In genomic region chr3:193660698-193661400, GRCh38 we compare ENCODE assay signal across 1 cellular context.
TF ChIP-seq lines count a peak whose summit lies in the region.

No MANE protein-coding gene starts in this region.

TF ChIP-seq in K562, 482 proteins besides CTCF, POLR2A, EP300 and RAD21 (continued from another document and continues in another):
- TF ChIP-seq TFE3 (CRISPR knock-in tag; IDR thresholded peaks at IDR 0.05) (no peak), TAF9B (IDR thresholded peaks at IDR 0.05; ENCODE audit: partially characterized antibody) (peak; percentile 62), GTF2E2 (tag; IDR thresholded peaks at IDR 0.05) (peak; percentile 34; the same call in 1 of the 2 replicates), ARNT (IDR thresholded peaks at IDR 0.05) (peak; percentile 97 to 99), NFYB (IDR thresholded peaks at IDR 0.05; ENCODE audit: extremely low read depth, insufficient read length) (no peak), CC2D1A (IDR thresholded peaks at IDR 0.05) (peak; percentile 99), ERF (CRISPR knock-in tag; IDR thresholded peaks at IDR 0.05) (no peak), ZNF143 (CRISPR knock-in tag; IDR thresholded peaks at IDR 0.05) (no peak), ZC3H8 (IDR thresholded peaks at IDR 0.05) (no peak), ZNF24 (IDR thresholded peaks at IDR 0.05) (peak; percentile 85), ZEB2 (IDR thresholded peaks at IDR 0.05) (peak; percentile 88), BCOR (IDR thresholded peaks at IDR 0.05) (peak; percentile 86), MEF2D (tag; conservative IDR thresholded peaks at IDR 0.05; ENCODE audit: low read depth) (peak; percentile 89), ZNF717 (CRISPR knock-in tag; IDR thresholded peaks at IDR 0.05) (no peak), SIX5 (IDR thresholded peaks at IDR 0.05; ENCODE audit: borderline replicate concordance in 1 of 2, insufficient read depth in 1 of 2, low read depth in 1 of 2, low read length in 2 of 2) (no peak), HMG20A (CRISPR knock-in tag; conservative IDR thresholded peaks at IDR 0.05) (no peak; the same call in 1 of the 2 replicates), POLR3G (IDR thresholded peaks at IDR 0.05; ENCODE audit: extremely low read depth, insufficient read length, insufficient replicate concordance) (no peak), PCBP1 (IDR thresholded peaks at IDR 0.05; ENCODE audit: low read depth, low read length, poor library complexity, severe bottlenecking) (no peak), LARP7 (IDR thresholded peaks at IDR 0.05) (no peak), NR4A1 (CRISPR knock-in tag; IDR thresholded peaks at IDR 0.05) (no peak), NR4A1 (tag; IDR thresholded peaks at IDR 0.05) (peak; percentile 89), HES1 (IDR thresholded peaks at IDR 0.05; ENCODE audit: low read depth) (peak; percentile 92), CBX1 (IDR thresholded peaks at IDR 0.05; ENCODE audit: low read depth) (no peak), LCOR (CRISPR knock-in tag; IDR thresholded peaks at IDR 0.05) (peak; percentile 30; the same call in 1 of the 2 replicates), GABPB1 (CRISPR knock-in tag; IDR thresholded peaks at IDR 0.05) (no peak), FOSL1 (tag; conservative IDR thresholded peaks at IDR 0.05) (peak; percentile 82), HDAC2 (IDR thresholded peaks at IDR 0.05) (peak; percentile 98), HNRNPK (IDR thresholded peaks at IDR 0.05; ENCODE audit: low read depth, low read length, poor library complexity, severe bottlenecking) (no peak), KLF16 (IDR thresholded peaks at IDR 0.05) (peak; percentile 99), BMI1 (IDR thresholded peaks at IDR 0.05; ENCODE audit: low read length) (no peak), ZNF589 (CRISPR knock-in tag; IDR thresholded peaks at IDR 0.05; ENCODE audit: low read depth) (peak; percentile 99), MTA1 (IDR thresholded peaks at IDR 0.05; ENCODE audit: borderline replicate concordance) (peak; percentile 93), GTF2F1 (IDR thresholded peaks at IDR 0.05; ENCODE audit: low read depth, low read length) (no peak), ZBTB43 (CRISPR knock-in tag; IDR thresholded peaks at IDR 0.05) (no peak), CBX5 (IDR thresholded peaks at IDR 0.05; ENCODE audit: borderline replicate concordance, low read depth) (no peak), ELF1 (tag; IDR thresholded peaks at IDR 0.05) (no peak; the same call in 1 of the 2 replicates), IRF2 (CRISPR knock-in tag; IDR thresholded peaks at IDR 0.05) (no peak), ZNF212 (CRISPR knock-in tag; IDR thresholded peaks at IDR 0.05) (no peak), ZC3H4 (CRISPR knock-in tag; IDR thresholded peaks at IDR 0.05; ENCODE audit: borderline replicate concordance) (no peak), HBP1 (CRISPR knock-in tag; IDR thresholded peaks at IDR 0.05) (peak; percentile 86; the same call in 1 of the 2 replicates), ZNF384 (IDR thresholded peaks at IDR 0.05; ENCODE audit: low read depth, low read length) (peak; percentile 94), U2AF1 (optimal IDR thresholded peaks at IDR 0.05; ENCODE audit: low read depth, low read length) (no peak), ZNF76 (CRISPR knock-in tag; IDR thresholded peaks at IDR 0.05; ENCODE audit: borderline replicate concordance) (no peak; the same call in 1 of the 2 replicates)
- TF ChIP-seq, protein P1, sequence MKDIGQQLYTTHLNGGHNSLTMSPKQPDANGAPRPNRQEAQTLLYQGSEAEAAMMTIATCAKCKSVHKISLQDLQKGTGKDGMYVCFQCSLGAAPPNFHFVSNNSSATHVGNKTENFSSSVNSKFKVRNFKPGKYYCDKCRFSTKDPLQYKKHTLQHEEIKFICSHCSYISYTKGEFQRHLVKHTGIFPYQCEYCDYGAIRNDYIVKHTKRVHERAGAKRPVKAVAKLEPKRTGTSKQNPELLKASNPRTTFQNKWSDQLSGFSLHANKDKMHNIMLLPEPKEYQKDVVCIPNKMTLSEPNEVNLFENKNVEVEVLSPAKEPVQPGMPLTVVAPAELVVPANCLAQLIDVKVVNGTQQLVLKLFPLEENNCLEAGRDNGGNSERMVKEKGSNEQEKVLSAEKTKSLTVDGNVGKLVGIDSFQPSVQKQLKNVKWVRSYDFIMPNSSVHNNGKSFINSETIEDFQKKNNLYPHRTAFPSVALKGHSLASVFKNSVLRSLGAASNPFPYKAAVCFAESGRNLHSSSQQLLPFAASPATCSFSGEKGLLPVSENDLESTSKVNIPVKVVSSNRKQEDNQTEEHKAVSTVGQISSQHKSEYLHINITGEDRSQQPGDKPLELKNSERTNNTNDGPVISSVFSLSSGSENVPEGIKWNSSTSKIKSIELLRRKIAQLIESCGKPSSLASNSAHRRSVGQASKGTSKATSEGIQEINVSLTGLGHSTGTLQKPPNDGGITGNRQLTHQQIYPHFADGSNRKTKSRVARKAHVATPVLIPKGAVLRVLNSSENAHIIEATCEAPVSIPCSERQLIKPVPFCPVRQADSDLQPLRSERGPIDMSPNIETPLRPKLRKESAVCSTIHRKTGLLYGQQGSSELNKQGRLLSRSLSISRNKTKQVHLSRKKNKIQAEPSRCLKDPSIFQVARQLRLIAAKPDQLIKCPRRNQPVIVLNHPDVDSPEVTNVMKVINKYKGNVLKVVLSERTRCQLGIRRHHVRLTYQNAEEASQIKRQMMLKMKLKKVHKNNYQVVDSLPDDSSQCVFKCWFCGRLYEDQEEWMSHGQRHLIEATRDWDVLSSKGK (CRISPR knock-in tag; IDR thresholded peaks at IDR 0.05): no peak
- TF ChIP-seq, protein P2, sequence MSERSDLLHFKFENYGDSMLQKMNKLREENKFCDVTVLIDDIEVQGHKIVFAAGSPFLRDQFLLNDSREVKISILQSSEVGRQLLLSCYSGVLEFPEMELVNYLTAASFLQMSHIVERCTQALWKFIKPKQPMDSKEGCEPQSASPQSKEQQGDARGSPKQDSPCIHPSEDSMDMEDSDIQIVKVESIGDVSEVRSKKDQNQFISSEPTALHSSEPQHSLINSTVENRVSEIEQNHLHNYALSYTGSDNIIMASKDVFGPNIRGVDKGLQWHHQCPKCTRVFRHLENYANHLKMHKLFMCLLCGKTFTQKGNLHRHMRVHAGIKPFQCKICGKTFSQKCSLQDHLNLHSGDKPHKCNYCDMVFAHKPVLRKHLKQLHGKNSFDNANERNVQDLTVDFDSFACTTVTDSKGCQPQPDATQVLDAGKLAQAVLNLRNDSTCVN (CRISPR knock-in tag; IDR thresholded peaks at IDR 0.05): no peak
- TF ChIP-seq, protein P3, sequence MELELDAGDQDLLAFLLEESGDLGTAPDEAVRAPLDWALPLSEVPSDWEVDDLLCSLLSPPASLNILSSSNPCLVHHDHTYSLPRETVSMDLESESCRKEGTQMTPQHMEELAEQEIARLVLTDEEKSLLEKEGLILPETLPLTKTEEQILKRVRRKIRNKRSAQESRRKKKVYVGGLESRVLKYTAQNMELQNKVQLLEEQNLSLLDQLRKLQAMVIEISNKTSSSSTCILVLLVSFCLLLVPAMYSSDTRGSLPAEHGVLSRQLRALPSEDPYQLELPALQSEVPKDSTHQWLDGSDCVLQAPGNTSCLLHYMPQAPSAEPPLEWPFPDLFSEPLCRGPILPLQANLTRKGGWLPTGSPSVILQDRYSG (tag; conservative IDR thresholded peaks at IDR 0.05; ENCODE audit: low read depth): peak; percentile 81; the same call in 1 of the 2 replicates
- TF ChIP-seq, protein P4, sequence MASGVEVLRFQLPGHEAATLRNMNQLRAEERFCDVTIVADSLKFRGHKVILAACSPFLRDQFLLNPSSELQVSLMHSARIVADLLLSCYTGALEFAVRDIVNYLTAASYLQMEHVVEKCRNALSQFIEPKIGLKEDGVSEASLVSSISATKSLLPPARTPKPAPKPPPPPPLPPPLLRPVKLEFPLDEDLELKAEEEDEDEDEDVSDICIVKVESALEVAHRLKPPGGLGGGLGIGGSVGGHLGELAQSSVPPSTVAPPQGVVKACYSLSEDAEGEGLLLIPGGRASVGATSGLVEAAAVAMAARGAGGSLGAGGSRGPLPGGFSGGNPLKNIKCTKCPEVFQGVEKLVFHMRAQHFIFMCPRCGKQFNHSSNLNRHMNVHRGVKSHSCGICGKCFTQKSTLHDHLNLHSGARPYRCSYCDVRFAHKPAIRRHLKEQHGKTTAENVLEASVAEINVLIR (CRISPR knock-in tag; IDR thresholded peaks at IDR 0.05): no peak
- TF ChIP-seq, protein P5, sequence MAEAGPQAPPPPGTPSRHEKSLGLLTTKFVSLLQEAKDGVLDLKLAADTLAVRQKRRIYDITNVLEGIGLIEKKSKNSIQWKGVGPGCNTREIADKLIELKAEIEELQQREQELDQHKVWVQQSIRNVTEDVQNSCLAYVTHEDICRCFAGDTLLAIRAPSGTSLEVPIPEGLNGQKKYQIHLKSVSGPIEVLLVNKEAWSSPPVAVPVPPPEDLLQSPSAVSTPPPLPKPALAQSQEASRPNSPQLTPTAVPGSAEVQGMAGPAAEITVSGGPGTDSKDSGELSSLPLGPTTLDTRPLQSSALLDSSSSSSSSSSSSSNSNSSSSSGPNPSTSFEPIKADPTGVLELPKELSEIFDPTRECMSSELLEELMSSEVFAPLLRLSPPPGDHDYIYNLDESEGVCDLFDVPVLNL (CRISPR knock-in tag; IDR thresholded peaks at IDR 0.05; ENCODE audit: low read depth): no peak
- TF ChIP-seq, protein P6, sequence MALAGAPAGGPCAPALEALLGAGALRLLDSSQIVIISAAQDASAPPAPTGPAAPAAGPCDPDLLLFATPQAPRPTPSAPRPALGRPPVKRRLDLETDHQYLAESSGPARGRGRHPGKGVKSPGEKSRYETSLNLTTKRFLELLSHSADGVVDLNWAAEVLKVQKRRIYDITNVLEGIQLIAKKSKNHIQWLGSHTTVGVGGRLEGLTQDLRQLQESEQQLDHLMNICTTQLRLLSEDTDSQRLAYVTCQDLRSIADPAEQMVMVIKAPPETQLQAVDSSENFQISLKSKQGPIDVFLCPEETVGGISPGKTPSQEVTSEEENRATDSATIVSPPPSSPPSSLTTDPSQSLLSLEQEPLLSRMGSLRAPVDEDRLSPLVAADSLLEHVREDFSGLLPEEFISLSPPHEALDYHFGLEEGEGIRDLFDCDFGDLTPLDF (CRISPR knock-in tag; IDR thresholded peaks at IDR 0.05): no peak; the same call in 1 of the 2 replicates
- TF ChIP-seq, protein P7, sequence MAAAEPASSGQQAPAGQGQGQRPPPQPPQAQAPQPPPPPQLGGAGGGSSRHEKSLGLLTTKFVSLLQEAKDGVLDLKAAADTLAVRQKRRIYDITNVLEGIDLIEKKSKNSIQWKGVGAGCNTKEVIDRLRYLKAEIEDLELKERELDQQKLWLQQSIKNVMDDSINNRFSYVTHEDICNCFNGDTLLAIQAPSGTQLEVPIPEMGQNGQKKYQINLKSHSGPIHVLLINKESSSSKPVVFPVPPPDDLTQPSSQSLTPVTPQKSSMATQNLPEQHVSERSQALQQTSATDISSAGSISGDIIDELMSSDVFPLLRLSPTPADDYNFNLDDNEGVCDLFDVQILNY (CRISPR knock-in tag; IDR thresholded peaks at IDR 0.05): no peak
- TF ChIP-seq, protein P8, sequence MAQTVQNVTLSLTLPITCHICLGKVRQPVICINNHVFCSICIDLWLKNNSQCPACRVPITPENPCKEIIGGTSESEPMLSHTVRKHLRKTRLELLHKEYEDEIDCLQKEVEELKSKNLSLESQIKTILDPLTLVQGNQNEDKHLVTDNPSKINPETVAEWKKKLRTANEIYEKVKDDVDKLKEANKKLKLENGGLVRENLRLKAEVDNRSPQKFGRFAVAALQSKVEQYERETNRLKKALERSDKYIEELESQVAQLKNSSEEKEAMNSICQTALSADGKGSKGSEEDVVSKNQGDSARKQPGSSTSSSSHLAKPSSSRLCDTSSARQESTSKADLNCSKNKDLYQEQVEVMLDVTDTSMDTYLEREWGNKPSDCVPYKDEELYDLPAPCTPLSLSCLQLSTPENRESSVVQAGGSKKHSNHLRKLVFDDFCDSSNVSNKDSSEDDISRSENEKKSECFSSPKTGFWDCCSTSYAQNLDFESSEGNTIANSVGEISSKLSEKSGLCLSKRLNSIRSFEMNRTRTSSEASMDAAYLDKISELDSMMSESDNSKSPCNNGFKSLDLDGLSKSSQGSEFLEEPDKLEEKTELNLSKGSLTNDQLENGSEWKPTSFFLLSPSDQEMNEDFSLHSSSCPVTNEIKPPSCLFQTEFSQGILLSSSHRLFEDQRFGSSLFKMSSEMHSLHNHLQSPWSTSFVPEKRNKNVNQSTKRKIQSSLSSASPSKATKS (CRISPR knock-in tag; IDR thresholded peaks at IDR 0.05): no peak
